Comparison of ENCODE assay signal across 19 cellular contexts in the genomic region with DNA sequence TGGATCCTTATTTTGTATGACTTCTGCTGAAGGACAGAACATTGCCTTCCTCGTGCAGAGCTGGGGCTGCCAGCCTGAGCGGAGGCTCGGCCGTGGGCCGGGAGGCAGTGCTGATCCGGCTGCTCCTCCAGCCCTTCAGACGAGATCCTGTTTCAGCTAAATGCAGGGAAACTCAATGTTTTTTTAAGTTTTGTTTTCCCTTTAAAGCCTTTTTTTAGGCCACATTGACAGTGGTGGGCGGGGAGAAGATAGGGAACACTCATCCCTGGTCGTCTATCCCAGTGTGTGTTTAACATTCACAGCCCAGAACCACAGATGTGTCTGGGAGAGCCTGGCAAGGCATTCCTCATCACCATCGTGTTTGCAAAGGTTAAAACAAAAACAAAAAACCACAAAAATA. TPM values are rescaled to one million over a fixed set of nuclear protein-coding genes. Genes with fewer than 3 reads are reported as not detected.
A peak's percentile ranks its signal among the peaks of the same experiment; 100 is the strongest.
DNase-seq lines count a peak whose midpoint lies in the region; TF ChIP-seq lines count a peak whose summit lies in the region.
"Had no signal": no experiment of that assay in that cellular context is flagged by ENCODE, and none has a peak within 500 bp of the region (broad histone marks: within the 10 kb centered on the region; RNA-seq: fewer than 3 reads in every experiment).

No MANE protein-coding gene starts in this region.

- TF ChIP-seq POLR2A in spleen (IDR thresholded peaks at IDR 0.05), result no peak

- no peaks in the 10 kb centered on the region for H3K27me3 ChIP-seq in spleen (replicated peaks in 1 of 7)
- H3K27me3 ChIP-seq: ascending aorta, MG63, tibial nerve had no signal

- no peak for TF ChIP-seq CTCF in spleen (IDR thresholded peaks at IDR 0.05 in 8 of 11, conservative IDR thresholded peaks at IDR 0.05 in 3 of 11)

- no peak overlapping the region for H3K27ac ChIP-seq in spleen
- H3K27ac ChIP-seq: ascending aorta, epithelial cell of prostate, prostate gland, tibial nerve had no signal

- no peaks in the 10 kb centered on the region for H3K9me3 ChIP-seq in spleen
- H3K9me3 ChIP-seq: ascending aorta, HAP-1, MG63, prostate gland, tibial nerve had no signal

- in situ Hi-C loops in G401 (cut with HindIII; ENCODE audit: low sequenced_read_pairs), result no loop called here

- no peak overlapping the region for H3K4me3 ChIP-seq in spleen
- H3K4me3 ChIP-seq: ascending aorta, HAP-1, lung, MG63, prostate gland, tibial nerve had no signal

- peak; percentile 13 for DNase-seq in G401 (ENCODE audit: low spot score)
- DNase-seq in brain pericyte (ENCODE audit: low read depth, low spot score), result peak; percentile 43
- peak; percentile 15 for DNase-seq in left kidney (ENCODE audit: low read depth, low spot score)
- DNase-seq in spleen, result peak; percentile 6
- no peak for DNase-seq in NOMO-1 treated with DMSO at 0.1 percent for 48 hours (lab: John Stamatoyannopoulos, UW; ENCODE audit: unreplicated experiment)
- no peak for DNase-seq in NCI-H774 (lab: John Stamatoyannopoulos, UW)
- DNase-seq in activated T-cell treated with anti-CD3 and anti-CD28 coated beads, Interleukin-2, amount 50 U/mL, for 1 hour, result no peak
- DNase-seq in stimulated activated CD4-positive, alpha-beta T cell treated with anti-CD3 and anti-CD28 coated beads, Interleukin-4, amount 100 ng/mL, for 1 hour, result no peak
- DNase-seq: activated CD4-positive, alpha-beta T cell treated with anti-CD3 and anti-CD28 coated beads, Interleukin-2, amount 50 U/mL, for 1 hour; COR-L47; MG63; NCI-H1694 treated with DMSO at 0.1 percent for 48 hours; NCI-H446 had no signal

- no peaks in the 10 kb centered on the region for H3K4me1 ChIP-seq in spleen
- H3K4me1 ChIP-seq: ascending aorta, HAP-1, prostate gland had no signal

- intact Hi-C loops in spleen (cut with DNase I; ENCODE audit: low total_unique reads), result no loop called here

- peaks cover 0 to 33% (median 2%) of the 10 kb centered on the region in 6 donors for H3K36me3 ChIP-seq in spleen
- H3K36me3 ChIP-seq: MG63 had no signal

- WGBS in spleen, 5 donors, result 77 to 82% (median 81%) methylated on average over 10 of the region's 10 CpGs

RNA-seq across cellular contexts. Expression of a gene that starts 27.5 kb away (rescaled TPM):
- 41.8 and 48.2 TPM in 2 replicates for total RNA-seq in G401 (2014; rRNA removed; shearing (Covaris generic))
- total RNA-seq in spleen, result 10 to 100 TPM; 36.9 to 58.5 (median 41.3) TPM
- 10 to 100 TPM in 1 of 3 donors, 1 to 10 TPM in 2; 7.8 to 12.2 (median 8.3) TPM for polyA plus RNA-seq in spleen

Comparison
In these comparisons a context has a peak if more than half of its experiments do, and no peak if none do; other contexts are left out.
1. DNase-seq: peak in G401 (single experiment), brain pericyte (single experiment), left kidney (single experiment) and spleen (single experiment); none in NOMO-1 treated with DMSO at 0.1 percent for 48 hours (single experiment), NCI-H774 (single experiment), activated T-cell treated with anti-CD3 and anti-CD28 coated beads, Interleukin-2, amount 50 U/mL, for 1 hour (single experiment) and stimulated activated CD4-positive, alpha-beta T cell treated with anti-CD3 and anti-CD28 coated beads, Interleukin-4, amount 100 ng/mL, for 1 hour (single experiment).